8 cellular contexts compared by ENCODE assay signal in genomic region chr14:88551094-88551870, GRCh38. TPM values are rescaled to one million over a fixed set of nuclear protein-coding genes. Genes with fewer than 3 reads are reported as not detected.
DNase-seq lines count a peak whose midpoint lies in the region; ATAC-seq lines count a peak whose summit lies in the region.

No MANE protein-coding gene starts in this region.

- peaks cover 40% of the 10 kb centered on the region for H3K27me3 ChIP-seq in CD4-positive, CD25-positive, alpha-beta regulatory T cell (ENCODE audit: control insufficient read depth, insufficient read depth, low read length)
- no peaks in the 10 kb centered on the region for H3K27me3 ChIP-seq in Karpas-422 (ENCODE audit: low read length)

- H3K4me3 ChIP-seq in CD4-positive, CD25-positive, alpha-beta regulatory T cell (ENCODE audit: low read depth, low read length): peak overlapping the region; percentile 18
- peak overlapping the region; percentile 30 for H3K4me3 ChIP-seq in iPS-11a (ENCODE audit: low read depth, low read length)
- H3K4me3 ChIP-seq in Karpas-422 (ENCODE audit: low read length): no peak overlapping the region

- H3K4me3 Mint-ChIP-seq in CD4-positive, CD25-positive, alpha-beta regulatory T cell: peak overlapping the region in 3 of 4 donors; percentile 51 to 74 (median 63)

- no peak overlapping the region for H3K27ac Mint-ChIP-seq in CD4-positive, CD25-positive, alpha-beta regulatory T cell

- peaks cover 21% of the 10 kb centered on the region for H3K4me1 ChIP-seq in CD4-positive, CD25-positive, alpha-beta regulatory T cell (ENCODE audit: control insufficient read depth, insufficient read depth, low read length, poor library complexity, severe bottlenecking)
- peaks cover 10% of the 10 kb centered on the region for H3K4me1 ChIP-seq in Karpas-422 (ENCODE audit: low read length)

- H3K9ac ChIP-seq in Karpas-422 (ENCODE audit: low read length): no peak overlapping the region

- H3K27ac ChIP-seq in CD4-positive, CD25-positive, alpha-beta regulatory T cell (ENCODE audit: insufficient read depth, low read length, poor library complexity, severe bottlenecking): no peak overlapping the region
- no peak overlapping the region for H3K27ac ChIP-seq in Karpas-422 (ENCODE audit: low read length)

- H3K9me3 ChIP-seq in CD4-positive, CD25-positive, alpha-beta regulatory T cell (ENCODE audit: control insufficient read depth in 2 of 2, low read length in 2 of 2): no peaks in the 10 kb centered on the region
- no peaks in the 10 kb centered on the region for H3K9me3 ChIP-seq in Karpas-422 (ENCODE audit: low read length)

- H3K4me1 Mint-ChIP-seq in CD4-positive, CD25-positive, alpha-beta regulatory T cell: peaks cover 5 to 24% (median 11%) of the 10 kb centered on the region in 4 donors

- no peak overlapping the region for H2AFZ ChIP-seq in Karpas-422 (ENCODE audit: low read length)

- H4K20me1 ChIP-seq in Karpas-422 (ENCODE audit: insufficient read depth, low read depth, low read length): no peaks in the 10 kb centered on the region

- peak in 1 of 3 donors; percentile 59 for DNase-seq in CD4-positive, CD25-positive, alpha-beta regulatory T cell
- DNase-seq in SK-MEL-5 (ENCODE audit: low read depth, low spot score) (peak; percentile 74), brain pericyte (ENCODE audit: low read depth, low spot score) (peak; percentile 52), putamen (ENCODE audit: low spot score) (peak; percentile 87), Karpas-422 (no peak)

- H3K27me3 Mint-ChIP-seq in CD4-positive, CD25-positive, alpha-beta regulatory T cell: peaks cover 72% of the 10 kb centered on the region

- ATAC-seq in CD4-positive, CD25-positive, alpha-beta regulatory T cell (ENCODE audit: low read depth in 2 of 2): peak; percentile 19 to 22
- ATAC-seq in HG02759 (IDR thresholded peaks at IDR 0.05; ENCODE audit: unreplicated experiment) (peak; percentile 69), GM21360 (IDR thresholded peaks at IDR 0.05; ENCODE audit: unreplicated experiment) (no peak)

- H3K36me3 ChIP-seq in CD4-positive, CD25-positive, alpha-beta regulatory T cell (ENCODE audit: control insufficient read depth, insufficient read depth, low read length): no peaks in the 10 kb centered on the region
- no peaks in the 10 kb centered on the region for H3K36me3 ChIP-seq in Karpas-422 (ENCODE audit: insufficient read depth, low read length)

- H3K9me2 ChIP-seq in Karpas-422 (replicated peaks; ENCODE audit: insufficient read depth, low read length): no peaks in the 10 kb centered on the region

- H3K4me2 ChIP-seq in Karpas-422 (ENCODE audit: low read depth, low read length, poor library complexity, severe bottlenecking): no peak overlapping the region

- no peaks in the 10 kb centered on the region for H3K36me3 Mint-ChIP-seq in CD4-positive, CD25-positive, alpha-beta regulatory T cell

- H3K9me3 Mint-ChIP-seq in CD4-positive, CD25-positive, alpha-beta regulatory T cell: peaks cover 0 to 3% (median 0%) of the 10 kb centered on the region in 7 donors

- in situ Hi-C loops in SK-MEL-5 (cut with HindIII; ENCODE audit: low pct_unique_long_range_greater_than_20kb, low sequenced_read_pairs): no loop called here

- no peaks in the 10 kb centered on the region for H3K79me2 ChIP-seq in Karpas-422 (ENCODE audit: low read length)

RNA-seq across cellular contexts. Expression of gene PTPN21, which starts 3.5 kb away (rescaled TPM):
- not detected for total RNA-seq in CD4-positive, CD25-positive, alpha-beta regulatory T cell
- not detected for polyA plus RNA-seq in CD4-positive, CD25-positive, alpha-beta regulatory T cell
- total RNA-seq in SK-MEL-5 (2014; rRNA removed; shearing (Covaris generic)): 2.4 and 2.7 TPM in 2 replicates
- polyA plus RNA-seq in SK-MEL-5 (2015; cell fraction: cytosol; rRNA removed): 4.9 TPM in 2 replicates
- 10.9 and 11.0 TPM in 2 replicates for polyA plus RNA-seq in SK-MEL-5 (2015; cell fraction: nucleus; rRNA removed)
- 0.04 TPM in 1 of 2 replicates, not detected in the other for total RNA-seq in Karpas-422 (2014; rRNA removed; shearing (Covaris generic); ENCODE audit: low replicate concordance)

RNA-seq across cellular contexts. Expression of gene ZC3H14, which starts 11.6 kb away (rescaled TPM):
- 39.8 TPM for total RNA-seq in CD4-positive, CD25-positive, alpha-beta regulatory T cell
- 10 to 100 TPM; 41.6 to 50.8 (median 45.6) TPM for polyA plus RNA-seq in CD4-positive, CD25-positive, alpha-beta regulatory T cell
- total RNA-seq in SK-MEL-5 (2014; rRNA removed; shearing (Covaris generic)): 66.1 and 67.3 TPM in 2 replicates
- polyA plus RNA-seq in SK-MEL-5 (2015; cell fraction: cytosol; rRNA removed): 39.6 and 53.6 TPM in 2 replicates
- polyA plus RNA-seq in SK-MEL-5 (2015; cell fraction: nucleus; rRNA removed): 73.5 and 95.0 TPM in 2 replicates
- total RNA-seq in Karpas-422 (2014; rRNA removed; shearing (Covaris generic); ENCODE audit: low replicate concordance): 69.8 and 91.1 TPM in 2 replicates
